In the genomic region with DNA sequence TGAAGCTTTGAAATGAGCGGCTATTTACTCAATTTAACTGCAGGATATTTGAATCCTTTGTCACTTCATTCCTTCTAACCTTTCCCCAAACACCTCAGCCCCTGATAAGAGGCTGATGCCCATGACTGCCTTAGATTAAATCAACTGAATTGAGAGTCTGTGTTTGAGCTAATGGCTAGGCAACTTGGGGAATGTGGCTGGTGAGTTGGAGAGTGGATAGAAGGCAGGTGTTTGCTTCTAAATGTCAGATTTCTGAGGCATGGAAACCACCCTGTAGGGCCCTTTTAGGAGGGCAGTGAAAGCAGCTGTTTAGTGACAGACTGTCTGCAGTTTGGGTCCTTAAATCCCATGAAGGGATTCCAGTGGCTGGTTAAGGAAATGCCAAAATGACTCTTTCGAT, we compare ENCODE assay signal across 22 cellular contexts.
"Had no signal": no experiment of that assay in that cellular context is flagged by ENCODE, and none has a peak within 500 bp of the region (broad histone marks: within the 10 kb centered on the region; RNA-seq: fewer than 3 reads in every experiment).

No MANE protein-coding gene starts in this region.

- H3K4me3 ChIP-seq: coronary artery, mucosa of descending colon, pancreas, thyroid gland, uterus had no signal

- H3K36me3 ChIP-seq: neutrophil, pancreas, thyroid gland, uterus had no signal

- H3K4me1 ChIP-seq: pancreas, thyroid gland had no signal

- ATAC-seq: activated CD4-positive, CD25-positive, alpha-beta regulatory T cell treated with anti-CD3 and anti-CD28 coated beads, Interleukin-2, amount 50 U/mL, for 24 hours; activated CD8-positive, alpha-beta T cell treated with anti-CD3 and anti-CD28 coated beads, Interleukin-2, amount 10 ng/mL, durations not matched to agents 7 days and 5 days; activated naive CD8-positive, alpha-beta T cell treated with anti-CD3 and anti-CD28 coated beads, Interleukin-2, amount 50 U/mL, for 24 hours; activated T-cell treated with anti-CD3 and anti-CD28 coated beads, Interleukin-2, amount 50 U/mL, for 4 hours; left lobe of liver; mucosa of descending colon; naive thymus-derived CD8-positive, alpha-beta T cell; pancreas had no signal

- H3K9me3 ChIP-seq: mucosa of descending colon, neutrophil, pancreas, thyroid gland, uterus had no signal

- H3K27me3 ChIP-seq: neutrophil, pancreas, thyroid gland, uterus had no signal

- H3K27ac ChIP-seq: coronary artery, neutrophil, pancreas, thyroid gland, uterus had no signal

- DNase-seq: activated CD4-positive, alpha-beta T cell treated with anti-CD3 and anti-CD28 coated beads, Interleukin-2, amount 10 ng/mL, durations not matched to agents 7 days and 5 days; activated CD8-positive, alpha-beta T cell treated with anti-CD3 and anti-CD28 coated beads, Interleukin-2, amount 10 ng/mL, durations not matched to agents 7 days and 5 days; activated naive CD4-positive, alpha-beta T cell treated with anti-CD3 and anti-CD28 coated beads, Interleukin-2, amount 10 ng/mL, durations not matched to agents 7 days and 5 days; activated naive CD8-positive, alpha-beta T cell treated with anti-CD3 and anti-CD28 coated beads, Interleukin-2, amount 50 U/mL, for 24 hours; activated T-cell treated with anti-CD3 and anti-CD28 coated beads, Interleukin-2, amount 50 U/mL, for 4 hours; aorta; erythroblast; foreskin melanocyte; glutamatergic neuron; hippocampal formation; mammary epithelial cell; mucosa of descending colon; naive thymus-derived CD8-positive, alpha-beta T cell; pancreas; stimulated activated CD4-positive, alpha-beta T cell treated with anti-CD3 and anti-CD28 coated beads, Interleukin-2, amount 100 ng/mL, for 24 hours; stimulated activated naive CD4-positive, alpha-beta T cell treated with Interleukin-2 at 50 U/mL for 16 hours; thyroid gland; uterus had no signal
